ENCODE assay signal across 1 cellular context in the genomic region with DNA sequence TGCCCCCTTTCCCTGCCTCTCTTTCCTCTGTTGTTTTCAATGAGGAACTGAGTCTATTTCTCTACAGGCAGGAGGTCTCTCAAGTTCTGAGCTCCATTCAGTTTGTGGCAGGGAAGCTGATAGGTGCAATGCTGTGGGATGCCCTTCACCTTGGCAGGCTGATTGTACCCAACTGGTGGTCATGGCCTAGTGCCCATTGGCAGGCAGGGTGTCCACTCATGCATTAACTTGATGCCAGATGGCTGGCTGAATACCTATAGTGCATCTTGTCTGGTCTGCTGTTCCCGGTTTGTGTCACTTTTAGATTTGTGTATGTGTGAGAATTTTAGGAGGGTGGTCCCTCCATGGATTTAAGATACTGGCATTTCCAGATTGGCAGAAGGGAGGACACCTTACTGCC.
TF ChIP-seq lines count a peak whose summit lies in the region.

No MANE protein-coding gene starts in this region.

TF ChIP-seq in K562, 482 proteins besides CTCF, POLR2A, EP300 and RAD21:
- TF ChIP-seq RBM39 (optimal IDR thresholded peaks at IDR 0.05; ENCODE audit: low read depth, low read length) (no peak), EHMT2 (IDR thresholded peaks at IDR 0.05) (no peak), ZNF347 (CRISPR knock-in tag; IDR thresholded peaks at IDR 0.05; ENCODE audit: low read depth) (no peak), SIX5 (IDR thresholded peaks at IDR 0.05; ENCODE audit: borderline replicate concordance in 1 of 2, insufficient read depth in 1 of 2, low read depth in 1 of 2, low read length in 2 of 2) (no peak), JUNB (CRISPR knock-in tag; conservative IDR thresholded peaks at IDR 0.05) (no peak), TCF7 (IDR thresholded peaks at IDR 0.05; ENCODE audit: borderline replicate concordance) (no peak), ZNF212 (CRISPR knock-in tag; IDR thresholded peaks at IDR 0.05) (no peak)
